ENCODE assay signal across 11 cellular contexts in the genomic region with DNA sequence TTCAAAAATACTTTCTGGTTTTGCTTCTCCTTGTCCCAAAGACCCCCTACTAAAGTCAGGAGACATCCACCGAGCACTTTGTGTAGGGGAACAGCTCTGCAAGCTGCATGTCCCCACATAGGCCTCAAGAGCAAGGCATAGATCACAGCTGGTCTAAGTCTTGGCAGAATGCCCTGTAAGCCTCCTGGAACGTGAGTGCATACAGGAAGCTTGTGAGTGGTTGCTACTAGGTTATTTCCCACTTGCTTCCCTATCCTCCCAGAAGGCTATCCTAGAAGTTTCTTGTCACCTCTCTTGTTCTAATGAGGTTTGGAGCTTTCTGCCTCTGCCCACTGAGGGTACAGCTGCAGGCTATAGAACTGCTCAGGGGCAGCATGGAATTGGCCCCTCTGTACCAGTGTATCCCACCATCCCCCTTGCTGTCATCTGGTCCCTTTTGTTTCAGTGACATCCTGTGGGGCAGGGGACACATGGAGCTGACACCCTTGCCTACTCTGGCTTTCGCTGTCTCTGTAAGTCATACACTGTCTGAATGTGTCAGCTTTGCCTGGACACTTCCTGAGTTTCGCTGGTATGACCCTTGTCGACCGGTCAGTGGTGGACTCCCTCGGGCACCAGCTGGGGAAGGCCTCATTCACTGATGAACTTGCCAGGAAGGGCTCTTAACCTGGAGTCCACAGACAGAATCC. TPM values are rescaled to one million over a fixed set of nuclear protein-coding genes. Genes with fewer than 3 reads are reported as not detected.
DNase-seq lines count a peak whose midpoint lies in the region; ATAC-seq, FAIRE-seq and TF ChIP-seq lines count a peak whose summit lies in the region.
"Had no signal": no experiment of that assay in that cellular context is flagged by ENCODE, and none has a peak within 500 bp of the region (broad histone marks: within the 10 kb centered on the region; RNA-seq: fewer than 3 reads in every experiment).

No MANE protein-coding gene starts in this region.

- H3K27me3 ChIP-seq in BLaER1 (no peaks in the 10 kb centered on the region), MG63 (no peaks in the 10 kb centered on the region)

- FAIRE-seq in islet of Langerhans (lab: Jason Lieb, UNC) = peak; percentile 36
- FAIRE-seq in GM12892 (lab: Jason Lieb, UNC) = no peak

- no peak for TF ChIP-seq POLR2A in GM12892 (IDR thresholded peaks at IDR 0.05; ENCODE audit: low read depth, low read length)

- DNase-seq in MG63 (peak; percentile 29), SHP77 treated with DMSO at 0.1 percent for 48 hours (lab: John Stamatoyannopoulos, UW) (peak; percentile 80), GM12892 (ENCODE audit: insufficient read length) (no peak), HK-2 (ENCODE audit: unreplicated experiment) (no peak)
- no peak for DNase-seq in activated T-cell treated with anti-CD3 and anti-CD28 coated beads, Interleukin-2, amount 50 U/mL, for 1 hour
- DNase-seq: CD8-positive, alpha-beta memory T cell; T-helper 9 cell had no signal

- no peak overlapping the region for H3K27ac ChIP-seq in BLaER1

- H3K4me3 ChIP-seq in BLaER1 (no peak overlapping the region), MG63 (no peak overlapping the region)

- H3K4me2 ChIP-seq in BLaER1 = 0 out of 2 replicates have a peak overlapping the region, but pooled peaks have one; percentile 2

- ATAC-seq in GM21619 (IDR thresholded peaks at IDR 0.05; ENCODE audit: unreplicated experiment) = no peak

- H4K20me1 ChIP-seq in BLaER1 = no peaks in the 10 kb centered on the region

- peaks cover 18% of the 10 kb centered on the region; the same call in 1 of the 2 replicates for H3K4me1 ChIP-seq in BLaER1

- H3K9me3 ChIP-seq in BLaER1 (no peaks in the 10 kb centered on the region), MG63 (no peaks in the 10 kb centered on the region)

- no peak overlapping the region for H3K9ac ChIP-seq in BLaER1

- H3K36me3 ChIP-seq in BLaER1 (no peaks in the 10 kb centered on the region), MG63 (no peaks in the 10 kb centered on the region)

RNA-seq across cellular contexts. Expression of gene KCNK16, which starts 35.6 kb away (rescaled TPM):
- total RNA-seq in MG63 (2014; rRNA removed; shearing (Covaris generic); ENCODE audit: low replicate concordance) = not detected in 2 replicates
- not detected for polyA plus RNA-seq in GM12892 (2012; ENCODE audit: missing spikeins)
- total RNA-seq: CD8-positive, alpha-beta memory T cell; liver had no signal
- polyA plus RNA-seq: CD8-positive, alpha-beta memory T cell; liver had no signal

RNA-seq across cellular contexts. Expression of gene KCNK17, which starts 43.9 kb away (rescaled TPM):
- total RNA-seq in MG63 (2014; rRNA removed; shearing (Covaris generic); ENCODE audit: low replicate concordance) = not detected in 2 replicates
- not detected for polyA plus RNA-seq in GM12892 (2012; ENCODE audit: missing spikeins)
- total RNA-seq: CD8-positive, alpha-beta memory T cell had no signal
- polyA plus RNA-seq: CD8-positive, alpha-beta memory T cell had no signal

Comparison
In these comparisons a context has a peak if more than half of its experiments do, and no peak if none do; other contexts are left out.
1. DNase-seq: peak in MG63 (single experiment) and SHP77 treated with DMSO at 0.1 percent for 48 hours (single experiment); none in GM12892 (single experiment), HK-2 (single experiment) and activated T-cell treated with anti-CD3 and anti-CD28 coated beads, Interleukin-2, amount 50 U/mL, for 1 hour (single experiment).